Comparison of ENCODE assay signal across 15 cellular contexts in the genomic region with DNA sequence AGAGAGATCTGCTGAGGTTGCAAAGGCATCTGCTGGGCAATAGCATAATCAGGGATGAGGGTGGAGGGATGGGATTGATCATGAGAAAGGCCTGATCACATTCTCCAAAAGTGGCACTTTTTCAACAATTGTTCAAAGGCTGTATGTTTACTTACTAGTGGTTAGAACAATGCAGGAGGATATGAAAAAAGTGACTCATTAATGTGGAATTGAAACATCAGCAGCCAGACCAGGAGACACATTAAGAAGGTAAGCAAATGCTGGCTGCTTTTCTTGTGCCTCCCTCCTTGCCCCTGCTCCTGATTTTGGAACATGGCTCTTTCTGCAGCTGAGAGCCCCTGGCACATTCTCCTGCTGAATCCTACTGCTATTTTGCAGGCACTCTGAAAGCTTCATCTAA.
"Had no signal": no experiment of that assay in that cellular context is flagged by ENCODE, and none has a peak within 500 bp of the region (broad histone marks: within the 10 kb centered on the region; RNA-seq: fewer than 3 reads in every experiment).

No MANE protein-coding gene starts in this region.

- H3K27ac Mint-ChIP-seq: activated naive CD4-positive, alpha-beta T cell treated with anti-CD3 and anti-CD28 coated beads, Interleukin-2, amount 10 ng/mL, durations not matched to agents 7 days and 5 days; activated T-helper 2 cell treated with anti-CD3 and anti-CD28 coated beads, Interferon-gamma antibody, Interleukin-2, Interleukin-4, amounts not matched to agents 10 μg/mL and 5 μg/mL and 100 μg/mL, durations not matched to agents 14 hours and 24 hours and 36 hours; natural killer cell treated with Interleukin-12 subunit alpha and Interleukin-12 subunit beta and Interleukin-15 and Interleukin-18, amount 100 ng/mL, for 72 hours; stimulated activated effector memory CD8-positive, alpha-beta T cell treated with anti-CD3 and anti-CD28 coated beads, Interleukin-12 subunit alpha, Interleukin-12 subunit beta, amount 100 ng/mL, for 72 hours; T-cell had no signal

- H3K9me3 Mint-ChIP-seq: activated naive CD4-positive, alpha-beta T cell treated with anti-CD3 and anti-CD28 coated beads, Interleukin-2, amount 10 ng/mL, durations not matched to agents 7 days and 5 days; activated T-helper 2 cell treated with anti-CD3 and anti-CD28 coated beads, Interferon-gamma antibody, Interleukin-2, Interleukin-4, amounts not matched to agents 10 μg/mL and 5 μg/mL and 100 μg/mL, durations not matched to agents 14 hours and 24 hours and 36 hours; natural killer cell treated with Interleukin-12 subunit alpha and Interleukin-12 subunit beta and Interleukin-15 and Interleukin-18, amount 100 ng/mL, for 72 hours had no signal

- H3K27ac ChIP-seq: colonic mucosa, thoracic aorta, upper lobe of right lung had no signal

- H3K36me3 Mint-ChIP-seq: activated naive CD4-positive, alpha-beta T cell treated with anti-CD3 and anti-CD28 coated beads, Interleukin-2, amount 10 ng/mL, durations not matched to agents 7 days and 5 days; stimulated activated effector memory CD8-positive, alpha-beta T cell treated with anti-CD3 and anti-CD28 coated beads, Interleukin-12 subunit alpha, Interleukin-12 subunit beta, amount 100 ng/mL, for 72 hours; T-cell had no signal

- H3K4me1 Mint-ChIP-seq: activated naive CD4-positive, alpha-beta T cell treated with anti-CD3 and anti-CD28 coated beads, Interleukin-2, amount 10 ng/mL, durations not matched to agents 7 days and 5 days; T-cell had no signal

- H3K4me3 Mint-ChIP-seq: activated naive CD4-positive, alpha-beta T cell treated with anti-CD3 and anti-CD28 coated beads, Interleukin-2, amount 10 ng/mL, durations not matched to agents 7 days and 5 days; natural killer cell treated with Interleukin-12 subunit alpha and Interleukin-12 subunit beta and Interleukin-15 and Interleukin-18, amount 100 ng/mL, for 72 hours; stimulated activated effector memory CD8-positive, alpha-beta T cell treated with anti-CD3 and anti-CD28 coated beads, Interleukin-12 subunit alpha, Interleukin-12 subunit beta, amount 100 ng/mL, for 72 hours; T-cell had no signal

- DNase-seq: activated CD4-positive, CD25-positive, alpha-beta regulatory T cell treated with anti-CD3 and anti-CD28 coated beads, Interleukin-2, amount 50 U/mL, for 72 hours; activated naive CD4-positive, alpha-beta T cell treated with anti-CD3 and anti-CD28 coated beads, Interleukin-2, amount 10 ng/mL, durations not matched to agents 7 days and 5 days; colonic mucosa; effector CD8-positive, alpha-beta T cell; islet precursor cell; left ventricle myocardium superior; mesenchymal stem cell; posterior cingulate gyrus; T-cell; T-helper 9 cell; upper lobe of right lung had no signal
